ENCODE assay signal across 33 cellular contexts in genomic region chr13:20749377-20749776, GRCh38. TPM values are rescaled to one million over a fixed set of nuclear protein-coding genes. Genes with fewer than 3 reads are reported as not detected.
DNase-seq lines count a peak whose midpoint lies in the region; ATAC-seq, FAIRE-seq and TF ChIP-seq lines count a peak whose summit lies in the region.
"Had no signal": no experiment of that assay in that cellular context is flagged by ENCODE, and none has a peak within 500 bp of the region (broad histone marks: within the 10 kb centered on the region; RNA-seq: fewer than 3 reads in every experiment).

No MANE protein-coding gene starts in this region.

- H3K4me2 ChIP-seq in HepG2 (ENCODE audit: low read depth, low read length) (no peak overlapping the region), K562 (ENCODE audit: insufficient read depth, low read length) (no peak overlapping the region)
- H3K4me2 ChIP-seq: A549; BLaER1; BLaER1 treated with 17β-estradiol and CSF1 and Interleukin-3, amounts not matched to agents 10 nM and 100 nM had no signal

- POLR2A ChIA-PET in HepG2 (lab: Yijun Ruan, JAX), result no interaction called here
- POLR2A ChIA-PET in K562 (lab: Yijun Ruan, JAX), result no interaction called here

- in situ Hi-C loops in HepG2 (cut with HindIII; ENCODE audit: extremely low pct_ligation_motif_present, low pct_unique_long_range_greater_than_20kb), result no loop called here
- in situ Hi-C loops in K562 (cut with MboI), result no loop called here

- BruUV-seq in HepG2 (replicated peaks; lab: Mats Ljungman, UMichigan) (no TSS peak), K562 (replicated peaks; lab: Mats Ljungman, UMichigan) (no TSS peak)

- H3K9ac ChIP-seq in HepG2 (ENCODE audit: insufficient read depth, low read depth, low read length) (no peak overlapping the region), K562 (ENCODE audit: insufficient read depth in 1 of 2, low read depth in 2 of 2, low read length in 2 of 2) (no peak overlapping the region)
- H3K9ac ChIP-seq: BLaER1; BLaER1 treated with 17β-estradiol and CSF1 and Interleukin-3, amounts not matched to agents 10 nM and 100 nM had no signal

- H3K79me2 ChIP-seq in HepG2 (ENCODE audit: insufficient read depth, low read length) (no peaks in the 10 kb centered on the region), K562 (ENCODE audit: control insufficient read depth, insufficient read depth, low read length) (no peaks in the 10 kb centered on the region)

- CTCF ChIA-PET in HepG2 (lab: Yijun Ruan, JAX; ENCODE audit: low intra/inter-chr PET ratio, low total read pairs), result no interaction called here
- CTCF ChIA-PET in K562 (lab: Yijun Ruan, JAX; ENCODE audit: low intra/inter-chr PET ratio), result no interaction called here

- DNase-seq in HepG2 (ENCODE audit: low spot score) (no peak), right lobe of liver (no peak), K562 (ENCODE audit: extremely low read depth in 1 of 4, low spot score in 3 of 4) (no peak), dorsolateral prefrontal cortex (no peak)
- DNase-seq: 8988T; ACHN; AML-193; BE2C; C1 segment of cervical spinal cord; Caco-2; Calu3; CD4-positive, alpha-beta memory T cell; CD4-positive, alpha-beta T cell; CD4-positive, CD25-positive, alpha-beta regulatory T cell; CD8-positive, alpha-beta memory T cell; CD8-positive, alpha-beta T cell; COR-L47; DMS 273 treated with DMSO at 0.1 percent for 48 hours; DMS153; DMS53; DMS79; DMS79 treated with DMSO at 0.1 percent for 48 hours; DND-41; EL had no signal

- ATAC-seq in HepG2 (no peak), right lobe of liver (no peak), K562 (no peak)
- ATAC-seq: A549; CD8-positive, alpha-beta T cell had no signal

- H3K9me3 ChIP-seq in HepG2 (ENCODE audit: low read length) (peaks cover 34% of the 10 kb centered on the region), right lobe of liver (peaks cover 0 to 6% (median 3%) of the 10 kb centered on the region in 4 donors), K562 (replicated peaks; ENCODE audit: control insufficient read depth, insufficient read depth, low read depth, low read length) (no peaks in the 10 kb centered on the region; the same call in 1 of the 2 replicates)
- H3K9me3 ChIP-seq: BE2C had no signal

- H2AFZ ChIP-seq in HepG2 (ENCODE audit: low read length) (no peak overlapping the region), K562 (ENCODE audit: low read depth, low read length) (no peak overlapping the region)

- H3K4me3 ChIP-seq in HepG2 (replicated peaks in 1 of 3; ENCODE audit: insufficient read depth in 1 of 3, low read depth in 2 of 3, low read length in 3 of 3) (no peak overlapping the region), right lobe of liver (no peak overlapping the region), K562 (no peak overlapping the region), dorsolateral prefrontal cortex (no peak overlapping the region)
- H3K4me3 ChIP-seq: A549; BLaER1; BLaER1 treated with 17β-estradiol and CSF1 and Interleukin-3, amounts not matched to agents 10 nM and 100 nM had no signal

- no peaks in the 10 kb centered on the region for H3K9me1 ChIP-seq in K562 (ENCODE audit: control insufficient read depth, insufficient read depth, low read length)

- TF ChIP-seq RAD21 in HepG2 (CRISPR knock-in tag; IDR thresholded peaks at IDR 0.05), result no peak
- TF ChIP-seq RAD21 in K562 (CRISPR knock-in tag; conservative IDR thresholded peaks at IDR 0.05 in 1 of 2, IDR thresholded peaks at IDR 0.05 in 1 of 2), result no peak

- H4K20me1 ChIP-seq in HepG2 (ENCODE audit: insufficient read depth, low read length) (no peaks in the 10 kb centered on the region), K562 (replicated peaks; ENCODE audit: control insufficient read depth, insufficient read depth, low read length) (no peaks in the 10 kb centered on the region)
- H4K20me1 ChIP-seq: BLaER1; BLaER1 treated with 17β-estradiol and CSF1 and Interleukin-3, amounts not matched to agents 10 nM and 100 nM had no signal

- no peak overlapping the region for H3K27ac ChIP-seq in HepG2 (ENCODE audit: extremely low read length, insufficient read depth, low read length)
- H3K27ac ChIP-seq in right lobe of liver, result no peak overlapping the region
- no peak overlapping the region for H3K27ac ChIP-seq in K562 (ENCODE audit: extremely low read depth, low read depth, low read length)
- no peak overlapping the region for H3K27ac ChIP-seq in dorsolateral prefrontal cortex
- H3K27ac ChIP-seq: 22Rv1; A549; BLaER1; BLaER1 treated with 17β-estradiol and CSF1 and Interleukin-3, amounts not matched to agents 10 nM and 100 nM; C4-2B had no signal

- 88% methylated on average over 1 of the region's 1 CpG for WGBS in HepG2 (ENCODE audit: low lambda C conversion rate)
- WGBS in right lobe of liver (ENCODE audit: insufficient coverage, low coverage, low lambda C conversion rate, missing lambda C conversion rate), result 90% methylated on average over 1 of the region's 1 CpG
- 0% methylated on average over 1 of the region's 1 CpG for WGBS in K562 (ENCODE audit: insufficient coverage, low coverage, missing lambda C conversion rate)

- intact Hi-C loops in HepG2 (cut with micrococcal nuclease; ENCODE audit: unreplicated experiment) (no loop called here), right lobe of liver (cut with DNase I) (no loop called here), K562 (cut with micrococcal nuclease) (no loop called here), dorsolateral prefrontal cortex (cut with DNase I) (no loop called here)

- FAIRE-seq in HepG2 (lab: Jason Lieb, UNC) (no peak), K562 (lab: Jason Lieb, UNC) (no peak)
- FAIRE-seq: A204.1, A549, D721Med had no signal

- no peak for TF ChIP-seq CTCF in HepG2 (CRISPR knock-in tag; IDR thresholded peaks at IDR 0.05)
- no peak for TF ChIP-seq CTCF in right lobe of liver (IDR thresholded peaks at IDR 0.05)
- TF ChIP-seq CTCF in K562 (IDR thresholded peaks at IDR 0.05 in 2 of 3, conservative IDR thresholded peaks at IDR 0.05 in 1 of 3; ENCODE audit: insufficient read depth in 2 of 3, low read depth in 1 of 3, low read length in 3 of 3), result no peak
- TF ChIP-seq CTCF in dorsolateral prefrontal cortex (IDR thresholded peaks at IDR 0.05 in 54 of 56, conservative IDR thresholded peaks at IDR 0.05 in 2 of 56; ENCODE audit: low read depth in 1 of 56, partially characterized antibody in 56 of 56), result no peak

- H3K36me3 ChIP-seq in HepG2 (replicated peaks in 1 of 2; ENCODE audit: control insufficient read depth in 1 of 2, insufficient read depth in 2 of 2, low read length in 2 of 2) (no peaks in the 10 kb centered on the region; a peak in 1 of 5 replicates), right lobe of liver (no peaks in the 10 kb centered on the region), K562 (ENCODE audit: control insufficient read depth, insufficient read depth, low read length) (no peaks in the 10 kb centered on the region)
- H3K36me3 ChIP-seq: BE2C had no signal

- H3K4me1 ChIP-seq in HepG2 (ENCODE audit: insufficient read depth, low read length) (no peaks in the 10 kb centered on the region), right lobe of liver (no peaks in the 10 kb centered on the region), K562 (replicated peaks in 1 of 2; ENCODE audit: control insufficient read depth in 2 of 2, insufficient read depth in 2 of 2, low read length in 2 of 2) (no peaks in the 10 kb centered on the region)
- H3K4me1 ChIP-seq: A549; BE2C; BLaER1; BLaER1 treated with 17β-estradiol and CSF1 and Interleukin-3, amounts not matched to agents 10 nM and 100 nM; Caco-2 had no signal

- TF ChIP-seq POLR2A in HepG2 (IDR thresholded peaks at IDR 0.05; ENCODE audit: insufficient read depth in 1 of 2, low read depth in 2 of 2, low read length in 2 of 2) (no peak), right lobe of liver (IDR thresholded peaks at IDR 0.05) (no peak), K562 (conservative IDR thresholded peaks at IDR 0.05) (no peak)

- no peak for TF ChIP-seq EP300 in HepG2 (IDR thresholded peaks at IDR 0.05; ENCODE audit: low read depth in 2 of 2, low read length in 2 of 2)
- TF ChIP-seq EP300 in HepG2 (CRISPR knock-in tag; IDR thresholded peaks at IDR 0.05; ENCODE audit: borderline replicate concordance), result no peak
- TF ChIP-seq EP300 in K562 (IDR thresholded peaks at IDR 0.05; ENCODE audit: low read length), result no peak

- H3K27me3 ChIP-seq in HepG2 (ENCODE audit: control insufficient read depth in 1 of 2, insufficient read depth in 2 of 2, low read length in 2 of 2), result no peaks in the 10 kb centered on the region
- no peaks in the 10 kb centered on the region for H3K27me3 ChIP-seq in right lobe of liver
- H3K27me3 ChIP-seq in K562 (ENCODE audit: control insufficient read depth in 2 of 2, insufficient read depth in 2 of 2, low read length in 2 of 2), result no peaks in the 10 kb centered on the region
- H3K27me3 ChIP-seq in dorsolateral prefrontal cortex, result no peaks in the 10 kb centered on the region
- H3K27me3 ChIP-seq: BE2C; BLaER1; BLaER1 treated with 17β-estradiol and CSF1 and Interleukin-3, amounts not matched to agents 10 nM and 100 nM had no signal

RNA-seq across cellular contexts. Expression of gene EEF1AKMT1, which starts 24.4 kb away (rescaled TPM):
- total RNA-seq in HepG2 (2016; rRNA removed; fragmentation: Illumina TruSeq; extraction: Trizol), result 16.1 and 23.5 TPM in 2 replicates
- total RNA-seq in HepG2 (2016; cell fraction: cytosol; rRNA removed; fragmentation: Illumina TruSeq; extraction: Trizol; ENCODE audit: low read depth), result 10.4 and 11.3 TPM in 2 replicates
- 17.2 and 23.4 TPM in 2 replicates for total RNA-seq in HepG2 (2016; cell fraction: insoluble cytoplasmic fraction; rRNA removed; fragmentation: Illumina TruSeq; extraction: Trizol)
- 11.2 and 13.3 TPM in 2 replicates for total RNA-seq in HepG2 (2016; cell fraction: membrane; rRNA removed; fragmentation: Illumina TruSeq; extraction: Trizol)
- 5.8 and 7.0 TPM in 2 replicates for total RNA-seq in HepG2 (2016; cell fraction: nucleus; rRNA removed; fragmentation: Illumina TruSeq; extraction: Trizol)
- 4.9 and 6.0 TPM in 2 replicates for polyA plus RNA-seq in HepG2 (2011; rRNA removed)
- 3.7 and 5.7 TPM in 2 replicates for polyA plus RNA-seq in HepG2 (2011; cell fraction: cytosol; rRNA removed)
- 2.5 and 3.8 TPM in 2 replicates for polyA plus RNA-seq in HepG2 (2011; cell fraction: nucleus; rRNA removed)
- 8.9 and 9.5 TPM in 2 replicates for polyA plus RNA-seq in HepG2 (2012)
- polyA plus RNA-seq in HepG2 (2016; cell fraction: cytosol; fragmentation: Illumina TruSeq; extraction: Trizol; ENCODE audit: low read depth), result 9.6 and 10.7 TPM in 2 replicates
- 28.0 and 28.9 TPM in 2 replicates for polyA plus RNA-seq in HepG2 (2016; cell fraction: insoluble cytoplasmic fraction; fragmentation: Illumina TruSeq; extraction: Trizol; ENCODE audit: low read depth)
- 10.6 and 13.7 TPM in 2 replicates for polyA plus RNA-seq in HepG2 (2016; cell fraction: membrane; fragmentation: Illumina TruSeq; extraction: Trizol; ENCODE audit: low read depth)
- polyA plus RNA-seq in HepG2 (2016; cell fraction: nucleus; fragmentation: Illumina TruSeq; extraction: Trizol; ENCODE audit: insufficient read depth, low read depth), result 10.0 and 13.0 TPM in 2 replicates
- 1.2 and 2.8 TPM in 2 replicates for polyA minus RNA-seq in HepG2 (2011; rRNA and poly(A)+ RNA removed; ENCODE audit: low replicate concordance)
- 1.6 and 4.0 TPM in 2 replicates for polyA minus RNA-seq in HepG2 (2011; cell fraction: cytosol; rRNA and poly(A)+ RNA removed)
- polyA minus RNA-seq in HepG2 (2011; cell fraction: nucleus; rRNA and poly(A)+ RNA removed), result 5.5 and 6.7 TPM in 2 replicates
- 10 to 100 TPM in 1 of 6 experiments, 1 to 10 TPM in 5; 5.5 to 10.3 (median 6.3) TPM for total RNA-seq in right lobe of liver
- 5.7 and 13.4 TPM in 2 replicates for total RNA-seq in K562 (2011; cell fraction: chromatin; rRNA removed; ENCODE audit: low replicate concordance)
- 1.8 and 3.7 TPM in 2 replicates for total RNA-seq in K562 (2011; cell fraction: nucleolus; rRNA removed)
- 6.1 and 6.9 TPM in 2 replicates for total RNA-seq in K562 (2011; cell fraction: nucleoplasm; rRNA removed)
- total RNA-seq in K562 (2014; rRNA removed), result 5.3 and 6.4 TPM in 2 replicates
- 8.9 and 9.0 TPM in 2 replicates for total RNA-seq in K562 (2014; rRNA removed; fragmentation: Illumina TruSeq; extraction: Trizol)
- 6.0 and 6.7 TPM in 2 replicates for total RNA-seq in K562 (2015; rRNA removed; fragmentation: Illumina TruSeq; extraction: Trizol)
- total RNA-seq in K562 (2021), result 6.0 and 7.0 TPM in 2 replicates
- 9.7 and 10.7 TPM in 2 replicates for polyA plus RNA-seq in K562 (2011; rRNA removed)
- polyA plus RNA-seq in K562 (2011; cell fraction: cytosol; rRNA removed), result 3.2 and 8.2 TPM in 2 replicates
- 1.6 and 4.9 TPM in 2 replicates for polyA plus RNA-seq in K562 (2011; cell fraction: nucleus; rRNA removed)
- polyA plus RNA-seq in K562 (2012), result 5.3 and 12.0 TPM in 2 replicates
- 7.0 and 7.9 TPM in 2 replicates for polyA plus RNA-seq in K562 (2014; fragmentation: Illumina TruSeq; extraction: Trizol)
- polyA plus RNA-seq in K562 (2014; fragmentation: Nextera tagmentation; extraction: Ambion mirVana), result 10 to 100 TPM; 34.8 to 36.3 TPM
- 6.1 and 8.9 TPM in 2 replicates for polyA plus RNA-seq in K562 (2014; rRNA removed)
- 12.3 and 13.6 TPM in 2 replicates for polyA minus RNA-seq in K562 (2011; rRNA and poly(A)+ RNA removed)
- 4.6 and 5.3 TPM in 2 replicates for polyA minus RNA-seq in K562 (2011; cell fraction: cytosol; rRNA and poly(A)+ RNA removed)
- 3.8 and 5.6 TPM in 2 replicates for polyA minus RNA-seq in K562 (2011; cell fraction: nucleus; rRNA and poly(A)+ RNA removed)
- total RNA-seq in dorsolateral prefrontal cortex, result 10 to 100 TPM in 89 of 120 experiments, 1 to 10 TPM in 31; 6.6 to 19.0 (median 12.2) TPM

RNA-seq across cellular contexts. Expression of gene IL17D, which starts 45.9 kb away (rescaled TPM):
- total RNA-seq in HepG2 (2016; rRNA removed; fragmentation: Illumina TruSeq; extraction: Trizol) (1.6 and 2.2 TPM in 2 replicates), right lobe of liver (under 1 TPM in 3 of 6 experiments, not detected in 3; 0.19 to 0.64 (median 0.42) TPM), K562 (2014; rRNA removed) (0.08 TPM in 1 of 2 replicates, not detected in the other), K562 (2014; rRNA removed; fragmentation: Illumina TruSeq; extraction: Trizol) (0.11 TPM in 1 of 2 replicates, not detected in the other), K562 (2015; rRNA removed; fragmentation: Illumina TruSeq; extraction: Trizol) (not detected in 2 replicates), K562 (2021) (0.11 and 0.13 TPM in 2 replicates), dorsolateral prefrontal cortex (10 to 100 TPM; 24.8 to 94.2 (median 42.4) TPM)
- total RNA-seq in HepG2 (2016; cell fraction: cytosol; rRNA removed; fragmentation: Illumina TruSeq; extraction: Trizol; ENCODE audit: low read depth), result 1.9 and 2.3 TPM in 2 replicates
- 0.95 and 1.8 TPM in 2 replicates for total RNA-seq in HepG2 (2016; cell fraction: insoluble cytoplasmic fraction; rRNA removed; fragmentation: Illumina TruSeq; extraction: Trizol)
- total RNA-seq in HepG2 (2016; cell fraction: membrane; rRNA removed; fragmentation: Illumina TruSeq; extraction: Trizol), result 3.9 and 4.7 TPM in 2 replicates
- total RNA-seq in HepG2 (2016; cell fraction: nucleus; rRNA removed; fragmentation: Illumina TruSeq; extraction: Trizol), result 1.3 and 1.7 TPM in 2 replicates
- polyA plus RNA-seq in HepG2 (2011; rRNA removed) (1.0 and 1.1 TPM in 2 replicates), K562 (2011; rRNA removed) (0.04 TPM in 1 of 2 replicates, not detected in the other), K562 (2014; fragmentation: Illumina TruSeq; extraction: Trizol) (not detected in 2 replicates), K562 (2014; fragmentation: Nextera tagmentation; extraction: Ambion mirVana) (under 1 TPM; 0.53 to 0.55 TPM), K562 (2014; rRNA removed) (0.08 TPM in 1 of 2 replicates, not detected in the other)
- polyA plus RNA-seq in HepG2 (2011; cell fraction: cytosol; rRNA removed), result 0.98 and 1.1 TPM in 2 replicates
- polyA plus RNA-seq in HepG2 (2011; cell fraction: nucleus; rRNA removed), result 1.6 and 2.2 TPM in 2 replicates
- polyA plus RNA-seq in HepG2 (2012), result 6.7 and 7.8 TPM in 2 replicates
- polyA plus RNA-seq in HepG2 (2016; cell fraction: cytosol; fragmentation: Illumina TruSeq; extraction: Trizol; ENCODE audit: low read depth), result 3.0 and 3.3 TPM in 2 replicates
- polyA plus RNA-seq in HepG2 (2016; cell fraction: insoluble cytoplasmic fraction; fragmentation: Illumina TruSeq; extraction: Trizol; ENCODE audit: low read depth), result 1.5 and 2.0 TPM in 2 replicates
- polyA plus RNA-seq in HepG2 (2016; cell fraction: membrane; fragmentation: Illumina TruSeq; extraction: Trizol; ENCODE audit: low read depth), result 3.2 and 4.2 TPM in 2 replicates
- 2.4 and 3.1 TPM in 2 replicates for polyA plus RNA-seq in HepG2 (2016; cell fraction: nucleus; fragmentation: Illumina TruSeq; extraction: Trizol; ENCODE audit: insufficient read depth, low read depth)
- polyA minus RNA-seq in HepG2 (2011; rRNA and poly(A)+ RNA removed; ENCODE audit: low replicate concordance), result 0.60 TPM in 1 of 2 replicates, not detected in the other
- polyA minus RNA-seq in HepG2 (2011; cell fraction: cytosol; rRNA and poly(A)+ RNA removed), result 0.59 and 0.62 TPM in 2 replicates
- 0.75 and 0.90 TPM in 2 replicates for polyA minus RNA-seq in HepG2 (2011; cell fraction: nucleus; rRNA and poly(A)+ RNA removed)
- total RNA-seq in K562 (2011; cell fraction: chromatin; rRNA removed; ENCODE audit: low replicate concordance), result not detected in 2 replicates
- total RNA-seq in K562 (2011; cell fraction: nucleolus; rRNA removed), result not detected in 2 replicates
- not detected in 2 replicates for total RNA-seq in K562 (2011; cell fraction: nucleoplasm; rRNA removed)
- 0.10 TPM in 2 replicates for polyA plus RNA-seq in K562 (2011; cell fraction: cytosol; rRNA removed)
- polyA plus RNA-seq in K562 (2011; cell fraction: nucleus; rRNA removed), result 0.17 TPM in 1 of 2 replicates, not detected in the other
- 0.62 and 0.86 TPM in 2 replicates for polyA plus RNA-seq in K562 (2012)
- not detected in 2 replicates for polyA minus RNA-seq in K562 (2011; rRNA and poly(A)+ RNA removed)
- not detected in 2 replicates for polyA minus RNA-seq in K562 (2011; cell fraction: cytosol; rRNA and poly(A)+ RNA removed)
- not detected in 2 replicates for polyA minus RNA-seq in K562 (2011; cell fraction: nucleus; rRNA and poly(A)+ RNA removed)
- total RNA-seq: B cell; CD4-positive, alpha-beta memory T cell; CD4-positive, CD25-positive, alpha-beta regulatory T cell had no signal
- polyA plus RNA-seq: CD14-positive monocyte; CD4-positive, alpha-beta memory T cell had no signal

Comparison
In these comparisons a context has a peak if more than half of its experiments do, and no peak if none do; other contexts are left out.
1. RNA of gene IL17D, which starts 45.9 kb away (total RNA-seq): 24.8 to 94.2 TPM in dorsolateral prefrontal cortex; 0.95 to 4.7 TPM in HepG2, 0.19 to 0.64 TPM in right lobe of liver and 0.08 to 0.13 TPM in K562; every median in the first group is over 4 times any median in the second.
2. Of the 241 proteins assayed by ChIP-seq in both HepG2 and K562: peak only in HepG2: none; only in K562: none; in both: ZFP1; in neither: 240.